Comparison of ENCODE assay signal across 1 cellular context in genomic region chr11:64876835-64877341, GRCh38.
TF ChIP-seq lines count a peak whose summit lies in the region.

No MANE protein-coding gene starts in this region.

TF ChIP-seq in H1, 55 proteins besides CTCF, POLR2A, EP300 and RAD21:
- TF ChIP-seq RFX5 (IDR thresholded peaks at IDR 0.05; ENCODE audit: borderline replicate concordance, low read depth, low read length) (no peak), CEBPB (IDR thresholded peaks at IDR 0.05; ENCODE audit: low read depth, low read length) (no peak), SUZ12 (IDR thresholded peaks at IDR 0.05; ENCODE audit: low read length) (no peak)
